In the genomic region with DNA sequence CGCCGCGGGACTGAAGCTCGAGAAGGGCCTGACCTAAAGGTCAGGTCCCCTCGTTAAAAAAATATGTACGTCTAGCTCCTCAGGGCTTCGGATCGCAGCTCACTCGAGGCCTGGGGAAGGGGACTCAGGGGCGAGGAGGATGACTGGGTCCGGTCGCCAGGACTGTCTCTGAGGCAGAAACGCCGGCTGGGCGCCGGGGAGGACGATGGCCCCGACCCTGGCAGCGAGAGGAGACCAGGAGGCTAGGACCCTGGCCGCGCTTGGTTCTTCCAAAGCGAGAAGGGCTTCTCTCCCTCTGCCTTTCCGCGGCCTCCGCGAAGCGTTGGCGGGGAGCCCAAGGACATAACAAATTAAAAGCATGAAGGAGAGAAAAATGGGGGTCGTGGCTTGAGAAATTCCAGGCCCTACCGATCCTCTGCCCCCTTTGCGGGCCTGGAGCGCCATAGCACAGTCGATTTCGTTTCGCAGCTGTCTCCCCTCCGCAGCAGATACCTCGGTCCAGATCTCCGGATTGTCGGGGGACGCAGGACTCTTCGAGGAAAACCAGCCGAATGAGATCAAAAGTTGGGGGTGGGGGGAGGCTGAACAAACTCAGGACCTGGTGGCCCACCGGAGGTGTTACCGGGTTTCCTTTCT, we compare ENCODE assay signal across 1 cellular context.
TF ChIP-seq lines count a peak whose summit lies in the region.

No MANE protein-coding gene starts in this region.

TF ChIP-seq in HepG2, 621 proteins besides CTCF, POLR2A, EP300 and RAD21:
- TF ChIP-seq SRSF9 (IDR thresholded peaks at IDR 0.05; ENCODE audit: borderline replicate concordance, insufficient read depth, low read depth, low read length, poor library complexity, severe bottlenecking) (no peak), CBX2 (IDR thresholded peaks at IDR 0.05; ENCODE audit: low read depth, low read length) (peak; percentile 82; the same call in 1 of the 2 replicates), CBX2 (CRISPR knock-in tag; IDR thresholded peaks at IDR 0.05; ENCODE audit: low read depth) (no peak)
